In the genomic region with DNA sequence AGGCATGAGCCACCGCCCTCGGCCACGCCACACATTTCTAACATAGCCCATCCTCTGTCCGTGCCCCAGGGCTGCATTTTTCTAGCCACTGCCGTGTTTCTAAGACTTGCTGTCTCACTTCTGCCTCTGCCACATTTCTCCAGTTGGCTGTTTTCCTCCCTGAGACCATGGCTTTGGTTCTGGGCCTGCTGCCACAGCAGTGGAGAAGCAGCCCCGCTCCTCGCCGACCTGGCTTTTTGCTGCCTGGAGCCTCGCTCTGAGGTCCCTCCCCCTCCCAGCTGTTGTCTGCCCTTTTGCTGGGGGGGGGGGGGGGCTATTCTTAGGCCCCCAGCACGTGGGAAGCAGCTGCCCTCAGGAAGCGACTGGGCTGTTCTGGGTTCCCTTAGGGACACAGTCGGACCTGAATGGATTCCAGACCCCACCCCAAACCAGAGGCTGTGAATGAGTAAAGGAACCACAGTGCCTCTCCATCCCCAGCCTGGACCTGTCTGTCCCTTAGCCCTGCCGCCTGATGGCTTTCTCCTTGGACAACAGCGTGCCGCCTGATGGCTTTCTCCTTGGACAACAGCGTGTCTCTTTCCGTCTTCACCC, we compare ENCODE assay signal across 21 cellular contexts. TPM values are rescaled to one million over a fixed set of nuclear protein-coding genes. Genes with fewer than 3 reads are reported as not detected.
DNase-seq lines count a peak whose midpoint lies in the region; ATAC-seq, FAIRE-seq and TF ChIP-seq lines count a peak whose summit lies in the region.
"Had no signal": no experiment of that assay in that cellular context is flagged by ENCODE, and none has a peak within 500 bp of the region (broad histone marks: within the 10 kb centered on the region; RNA-seq: fewer than 3 reads in every experiment).

No MANE protein-coding gene starts in this region.

- CTCF ChIA-PET in activated CD8-positive, alpha-beta T cell treated with anti-CD3 and anti-CD28 coated beads, Interleukin-2, amount 10 ng/mL, durations not matched to agents 7 days and 5 days (lab: Charles Lee), result interaction anchor here (1.3 to 2.9 kb wide), 2 partner anchors 10 to 19 kb away, joined by 3 to 10 read pairs; no protein-coding TSS in a partner anchor

- WGBS in heart right ventricle, 2 donors, result 39 to 42% methylated on average over 17 of the region's 17 CpGs

- H3K36me3 Mint-ChIP-seq in activated CD4-positive, alpha-beta T cell treated with anti-CD3 and anti-CD28 coated beads, Interleukin-2, amount 10 ng/mL, durations not matched to agents 24 days and 14 days (ENCODE audit: low read depth), result peaks cover 37% of the 10 kb centered on the region
- peaks cover 34% of the 10 kb centered on the region for H3K36me3 Mint-ChIP-seq in activated CD8-positive, alpha-beta T cell treated with anti-CD3 and anti-CD28 coated beads, Interleukin-2, amount 10 ng/mL, durations not matched to agents 7 days and 5 days (ENCODE audit: low read depth)
- peaks cover 87% of the 10 kb centered on the region for H3K36me3 Mint-ChIP-seq in stimulated activated effector memory CD8-positive, alpha-beta T cell treated with anti-CD3 and anti-CD28 coated beads, Interleukin-12 subunit alpha, Interleukin-12 subunit beta, amount 100 ng/mL, for 72 hours
- peaks cover 15% of the 10 kb centered on the region for H3K36me3 Mint-ChIP-seq in activated T-cell treated with anti-CD3 and anti-CD28 coated beads, Interleukin-2, amount 50 U/mL, for 4 hours (ENCODE audit: insufficient read depth)

- no peaks in the 10 kb centered on the region for H3K27me3 ChIP-seq in heart right ventricle
- H3K27me3 ChIP-seq: neutrophil, spleen, upper lobe of right lung had no signal

- no peak overlapping the region for H3K4me3 Mint-ChIP-seq in activated CD4-positive, alpha-beta T cell treated with anti-CD3 and anti-CD28 coated beads, Interleukin-2, amount 10 ng/mL, durations not matched to agents 24 days and 14 days
- no peak overlapping the region for H3K4me3 Mint-ChIP-seq in activated CD8-positive, alpha-beta T cell treated with anti-CD3 and anti-CD28 coated beads, Interleukin-2, amount 10 ng/mL, durations not matched to agents 7 days and 5 days
- H3K4me3 Mint-ChIP-seq in stimulated activated effector memory CD8-positive, alpha-beta T cell treated with anti-CD3 and anti-CD28 coated beads, Interleukin-12 subunit alpha, Interleukin-12 subunit beta, amount 100 ng/mL, for 72 hours, result no peak overlapping the region
- H3K4me3 Mint-ChIP-seq in activated T-cell treated with anti-CD3 and anti-CD28 coated beads, Interleukin-2, amount 50 U/mL, for 4 hours, result no peak overlapping the region

- H3K9me3 ChIP-seq in heart right ventricle, result no peaks in the 10 kb centered on the region
- H3K9me3 ChIP-seq: neutrophil, spleen, upper lobe of right lung had no signal

- no peaks in the 10 kb centered on the region for H3K9me3 Mint-ChIP-seq in activated CD4-positive, alpha-beta T cell treated with anti-CD3 and anti-CD28 coated beads, Interleukin-2, amount 10 ng/mL, durations not matched to agents 24 days and 14 days
- no peaks in the 10 kb centered on the region for H3K9me3 Mint-ChIP-seq in activated CD8-positive, alpha-beta T cell treated with anti-CD3 and anti-CD28 coated beads, Interleukin-2, amount 10 ng/mL, durations not matched to agents 7 days and 5 days (ENCODE audit: insufficient read depth)
- no peaks in the 10 kb centered on the region for H3K9me3 Mint-ChIP-seq in stimulated activated effector memory CD8-positive, alpha-beta T cell treated with anti-CD3 and anti-CD28 coated beads, Interleukin-12 subunit alpha, Interleukin-12 subunit beta, amount 100 ng/mL, for 72 hours
- H3K9me3 Mint-ChIP-seq in activated T-cell treated with anti-CD3 and anti-CD28 coated beads, Interleukin-2, amount 50 U/mL, for 4 hours, result no peaks in the 10 kb centered on the region

- no peaks in the 10 kb centered on the region for H3K27me3 Mint-ChIP-seq in activated CD4-positive, alpha-beta T cell treated with anti-CD3 and anti-CD28 coated beads, Interleukin-2, amount 10 ng/mL, durations not matched to agents 24 days and 14 days
- no peaks in the 10 kb centered on the region for H3K27me3 Mint-ChIP-seq in activated CD8-positive, alpha-beta T cell treated with anti-CD3 and anti-CD28 coated beads, Interleukin-2, amount 10 ng/mL, durations not matched to agents 7 days and 5 days (ENCODE audit: low read depth)
- H3K27me3 Mint-ChIP-seq in activated T-cell treated with anti-CD3 and anti-CD28 coated beads, Interleukin-2, amount 50 U/mL, for 4 hours (ENCODE audit: low read depth), result no peaks in the 10 kb centered on the region

- intact Hi-C loops in activated CD4-positive, alpha-beta T cell treated with anti-CD3 and anti-CD28 coated beads, Interleukin-2, amount 10 ng/mL, durations not matched to agents 24 days and 14 days (cut with micrococcal nuclease), result loop anchor here (5.0 kb wide), 1 partner anchor 352 kb away; a partner anchor contains a TSS
- intact Hi-C loops in heart right ventricle (cut with DNase I), result loop anchor here in 5 of 10 donors (10.0 kb wide), 4 partner anchors 85 to 225 kb away; a partner anchor contains a TSS

- TF ChIP-seq CTCF in heart right ventricle (IDR thresholded peaks at IDR 0.05), result no peak

- peaks cover 9 to 48% (median 39%) of the 10 kb centered on the region in 9 donors for H3K4me1 ChIP-seq in heart right ventricle

- POLR2A ChIA-PET in activated CD8-positive, alpha-beta T cell treated with anti-CD3 and anti-CD28 coated beads, Interleukin-2, amount 10 ng/mL, durations not matched to agents 7 days and 5 days (lab: Charles Lee), result interaction anchor here (1.4 kb wide), 1 partner anchor 10 kb away, joined by 4 read pairs; no protein-coding TSS in a partner anchor

- no peak for DNase-seq in activated CD4-positive, alpha-beta T cell treated with anti-CD3 and anti-CD28 coated beads, Interleukin-2, amount 10 ng/mL, durations not matched to agents 24 days and 14 days
- DNase-seq in activated CD4-positive, alpha-beta T cell treated with anti-CD3 and anti-CD28 coated beads for 4 hours, result no peak
- DNase-seq in activated CD8-positive, alpha-beta T cell treated with anti-CD3 and anti-CD28 coated beads, Interleukin-2, amount 10 ng/mL, durations not matched to agents 7 days and 5 days, result no peak
- DNase-seq in heart right ventricle (peak; percentile 59 to 70), GM19239 (ENCODE audit: insufficient read length, low spot score) (no peak), NCI-H2171 treated with DMSO at 0.1 percent for 48 hours (lab: John Stamatoyannopoulos, UW) (no peak)
- DNase-seq in stimulated activated effector memory CD8-positive, alpha-beta T cell treated with anti-CD3 and anti-CD28 coated beads, Interleukin-12 subunit alpha, Interleukin-12 subunit beta, amount 100 ng/mL, for 72 hours (ENCODE audit: low spot score in 2 of 2), result no peak
- no peak for DNase-seq in activated T-cell treated with anti-CD3 and anti-CD28 coated beads, Interleukin-2, amount 50 U/mL, for 4 hours
- DNase-seq: ACHN; activated CD4-positive, CD25-positive, alpha-beta regulatory T cell treated with anti-CD3 and anti-CD28 coated beads, Interleukin-2, amount 50 U/mL, for 72 hours; activated gamma-delta T cell treated with Interleukin-2 at 50 U/mL for 16 hours; cerebellar nuclear complex; DMS53; IMR-90; NCI-H1417 treated with DMSO at 0.1 percent for 48 hours; NCI-H446 treated with DMSO at 0.1 percent for 48 hours; spleen; upper lobe of right lung had no signal

- no peak for FAIRE-seq in GM19239 (lab: Jason Lieb, UNC)

- peak overlapping the region in 5 of 10 donors; percentile 4 to 97 (median 83) for H3K4me3 ChIP-seq in heart right ventricle
- H3K4me3 ChIP-seq: spleen, upper lobe of right lung had no signal

- ATAC-seq in activated CD8-positive, alpha-beta T cell treated with anti-CD3 and anti-CD28 coated beads, Interleukin-2, amount 10 ng/mL, durations not matched to agents 7 days and 5 days, result no peak
- ATAC-seq in heart right ventricle, result peak in 4 of 8 donors; percentile 1 to 9 (median 6)
- ATAC-seq in stimulated activated effector memory CD8-positive, alpha-beta T cell treated with anti-CD3 and anti-CD28 coated beads, Interleukin-12 subunit alpha, Interleukin-12 subunit beta, amount 100 ng/mL, for 72 hours, result no peak
- no peak for ATAC-seq in activated T-cell treated with anti-CD3 and anti-CD28 coated beads, Interleukin-2, amount 50 U/mL, for 4 hours
- ATAC-seq: upper lobe of right lung had no signal

- H3K27ac Mint-ChIP-seq in activated CD4-positive, alpha-beta T cell treated with anti-CD3 and anti-CD28 coated beads, Interleukin-2, amount 10 ng/mL, durations not matched to agents 24 days and 14 days, result peak overlapping the region; percentile 48
- H3K27ac Mint-ChIP-seq in activated CD8-positive, alpha-beta T cell treated with anti-CD3 and anti-CD28 coated beads, Interleukin-2, amount 10 ng/mL, durations not matched to agents 7 days and 5 days, result peak overlapping the region; percentile 68
- H3K27ac Mint-ChIP-seq in stimulated activated effector memory CD8-positive, alpha-beta T cell treated with anti-CD3 and anti-CD28 coated beads, Interleukin-12 subunit alpha, Interleukin-12 subunit beta, amount 100 ng/mL, for 72 hours, result peak overlapping the region; percentile 100

- H3K4me1 Mint-ChIP-seq in activated CD4-positive, alpha-beta T cell treated with anti-CD3 and anti-CD28 coated beads, Interleukin-2, amount 10 ng/mL, durations not matched to agents 24 days and 14 days, result peaks cover 29% of the 10 kb centered on the region
- H3K4me1 Mint-ChIP-seq in activated CD8-positive, alpha-beta T cell treated with anti-CD3 and anti-CD28 coated beads, Interleukin-2, amount 10 ng/mL, durations not matched to agents 7 days and 5 days (ENCODE audit: low read depth), result peaks cover 37% of the 10 kb centered on the region
- H3K4me1 Mint-ChIP-seq in stimulated activated effector memory CD8-positive, alpha-beta T cell treated with anti-CD3 and anti-CD28 coated beads, Interleukin-12 subunit alpha, Interleukin-12 subunit beta, amount 100 ng/mL, for 72 hours, result peaks cover 55% of the 10 kb centered on the region
- peaks cover 34% of the 10 kb centered on the region for H3K4me1 Mint-ChIP-seq in activated T-cell treated with anti-CD3 and anti-CD28 coated beads, Interleukin-2, amount 50 U/mL, for 4 hours (ENCODE audit: low read depth)

- H3K27ac ChIP-seq in heart right ventricle, result peak overlapping the region in 9 of 10 donors; percentile 52 to 98 (median 95)
- H3K27ac ChIP-seq: spleen, upper lobe of right lung had no signal

- H3K36me3 ChIP-seq in heart right ventricle, result peaks cover 0 to 62% (median 32%) of the 10 kb centered on the region in 9 donors

RNA-seq across cellular contexts. Expression of a gene that starts 3.3 kb away (rescaled TPM):
- 73.8 and 77.8 TPM in 2 replicates for total RNA-seq in activated CD4-positive, alpha-beta T cell treated with anti-CD3 and anti-CD28 coated beads, Interleukin-2, amount 10 ng/mL, durations not matched to agents 24 days and 14 days
- total RNA-seq in activated CD8-positive, alpha-beta T cell treated with anti-CD3 and anti-CD28 coated beads, Interleukin-2, amount 10 ng/mL, durations not matched to agents 7 days and 5 days, result 10 to 100 TPM; 54.7 to 57.9 TPM
- total RNA-seq in heart right ventricle, result 100 to 1,000 TPM; 139 to 245 (median 201) TPM
- polyA plus RNA-seq in heart right ventricle, result 100 to 1,000 TPM; 114 to 128 TPM
- 10 to 100 TPM; 34.5 to 41.1 (median 35.5) TPM for total RNA-seq in activated T-cell treated with anti-CD3 and anti-CD28 coated beads, Interleukin-2, amount 50 U/mL, for 4 hours

RNA-seq across cellular contexts. Expression of a gene that starts 3.9 kb away (rescaled TPM):
- 190 and 195 TPM in 2 replicates for total RNA-seq in activated CD4-positive, alpha-beta T cell treated with anti-CD3 and anti-CD28 coated beads, Interleukin-2, amount 10 ng/mL, durations not matched to agents 24 days and 14 days
- total RNA-seq in activated CD8-positive, alpha-beta T cell treated with anti-CD3 and anti-CD28 coated beads, Interleukin-2, amount 10 ng/mL, durations not matched to agents 7 days and 5 days, result 100 to 1,000 TPM; 105 to 106 TPM
- total RNA-seq in heart right ventricle, result 10 to 100 TPM; 40.1 to 60.4 (median 49.3) TPM
- 100 to 1,000 TPM in 1 of 2 donors, 10 to 100 TPM in 1; 60.1 to 108 TPM for polyA plus RNA-seq in heart right ventricle
- total RNA-seq in activated T-cell treated with anti-CD3 and anti-CD28 coated beads, Interleukin-2, amount 50 U/mL, for 4 hours, result 100 to 1,000 TPM; 208 to 257 (median 230) TPM

RNA-seq across cellular contexts. Expression of a gene that starts 24.7 kb away (rescaled TPM):
- 696 and 697 TPM in 2 replicates for total RNA-seq in activated CD4-positive, alpha-beta T cell treated with anti-CD3 and anti-CD28 coated beads, Interleukin-2, amount 10 ng/mL, durations not matched to agents 24 days and 14 days
- 1,000 to 10,000 TPM in 1 of 2 experiments, 100 to 1,000 TPM in 1; 971 to 1,027 TPM for total RNA-seq in activated CD8-positive, alpha-beta T cell treated with anti-CD3 and anti-CD28 coated beads, Interleukin-2, amount 10 ng/mL, durations not matched to agents 7 days and 5 days
- 1,000 to 10,000 TPM in 2 of 10 donors, 100 to 1,000 TPM in 8; 450 to 3,518 (median 637) TPM for total RNA-seq in heart right ventricle
- 1,000 to 10,000 TPM; 1,046 to 1,578 TPM for polyA plus RNA-seq in heart right ventricle
- total RNA-seq in activated T-cell treated with anti-CD3 and anti-CD28 coated beads, Interleukin-2, amount 50 U/mL, for 4 hours, result 1,000 to 10,000 TPM in 2 of 3 donors, 100 to 1,000 TPM in 1; 996 to 1,080 (median 1,001) TPM

RNA-seq across cellular contexts. Expression of a gene that starts 27.1 kb away (rescaled TPM):
- total RNA-seq in activated CD4-positive, alpha-beta T cell treated with anti-CD3 and anti-CD28 coated beads, Interleukin-2, amount 10 ng/mL, durations not matched to agents 24 days and 14 days, result not detected in 2 replicates
- total RNA-seq in activated CD8-positive, alpha-beta T cell treated with anti-CD3 and anti-CD28 coated beads, Interleukin-2, amount 10 ng/mL, durations not matched to agents 7 days and 5 days, result not detected
- total RNA-seq in heart right ventricle, result not detected
- not detected for polyA plus RNA-seq in heart right ventricle
- total RNA-seq in activated T-cell treated with anti-CD3 and anti-CD28 coated beads, Interleukin-2, amount 50 U/mL, for 4 hours, result not detected
- total RNA-seq: IMR-90, upper lobe of right lung had no signal
- polyA plus RNA-seq: IMR-90 had no signal

RNA-seq across cellular contexts. Expression of a gene that starts 34.3 kb away (rescaled TPM):
- not detected in 2 replicates for total RNA-seq in activated CD4-positive, alpha-beta T cell treated with anti-CD3 and anti-CD28 coated beads, Interleukin-2, amount 10 ng/mL, durations not matched to agents 24 days and 14 days
- total RNA-seq in activated CD8-positive, alpha-beta T cell treated with anti-CD3 and anti-CD28 coated beads, Interleukin-2, amount 10 ng/mL, durations not matched to agents 7 days and 5 days, result not detected
- not detected for total RNA-seq in heart right ventricle
- not detected for polyA plus RNA-seq in heart right ventricle
- not detected for total RNA-seq in activated T-cell treated with anti-CD3 and anti-CD28 coated beads, Interleukin-2, amount 50 U/mL, for 4 hours
- total RNA-seq: epithelial cell of proximal tubule, IMR-90, lower leg skin, spleen, upper lobe of right lung had no signal
- polyA plus RNA-seq: IMR-90, spleen had no signal

Comparison
In these comparisons a context has a peak if more than half of its experiments do, and no peak if none do; other contexts are left out.
1. DNase-seq: peak in heart right ventricle (2 of 2); none in activated CD4-positive, alpha-beta T cell treated with anti-CD3 and anti-CD28 coated beads, Interleukin-2, amount 10 ng/mL, durations not matched to agents 24 days and 14 days (single experiment), activated CD4-positive, alpha-beta T cell treated with anti-CD3 and anti-CD28 coated beads for 4 hours (0 of 2), activated CD8-positive, alpha-beta T cell treated with anti-CD3 and anti-CD28 coated beads, Interleukin-2, amount 10 ng/mL, durations not matched to agents 7 days and 5 days (single experiment), stimulated activated effector memory CD8-positive, alpha-beta T cell treated with anti-CD3 and anti-CD28 coated beads, Interleukin-12 subunit alpha, Interleukin-12 subunit beta, amount 100 ng/mL, for 72 hours (0 of 2), activated T-cell treated with anti-CD3 and anti-CD28 coated beads, Interleukin-2, amount 50 U/mL, for 4 hours (single experiment), GM19239 (single experiment) and NCI-H2171 treated with DMSO at 0.1 percent for 48 hours (single experiment).
2. H3K27ac Mint-ChIP-seq: peak in every context shown above with its lines; median percentile 100 in stimulated activated effector memory CD8-positive, alpha-beta T cell treated with anti-CD3 and anti-CD28 coated beads, Interleukin-12 subunit alpha, Interleukin-12 subunit beta, amount 100 ng/mL, for 72 hours; 68 in activated CD8-positive, alpha-beta T cell treated with anti-CD3 and anti-CD28 coated beads, Interleukin-2, amount 10 ng/mL, durations not matched to agents 7 days and 5 days; 48 in activated CD4-positive, alpha-beta T cell treated with anti-CD3 and anti-CD28 coated beads, Interleukin-2, amount 10 ng/mL, durations not matched to agents 24 days and 14 days.